ENCODE assay signal across 8 cellular contexts in genomic region chr7:53350241-53350640, GRCh38.
DNase-seq lines count a peak whose midpoint lies in the region; ATAC-seq and TF ChIP-seq lines count a peak whose summit lies in the region.

No MANE protein-coding gene starts in this region.

- H3K4me3 ChIP-seq in smooth muscle cell, result no peak overlapping the region

- no peaks in the 10 kb centered on the region for H4K20me1 ChIP-seq in smooth muscle cell (ENCODE audit: low read depth)

- peak; percentile 50 for DNase-seq in activated CD8-positive, alpha-beta memory T cell treated with anti-CD3 and anti-CD28 coated beads, Interleukin-2, amount 50 U/mL, for 48 hours
- no peak for DNase-seq in activated CD8-positive, alpha-beta memory T cell treated with anti-CD3 and anti-CD28 coated beads, Interleukin-2, amount 50 U/mL, for 4 hours
- DNase-seq in NCI-H1694 treated with DMSO at 0.1 percent for 48 hours (lab: John Stamatoyannopoulos, UW) (peak; percentile 5), ecto neural progenitor cell (ENCODE audit: low spot score) (peak; percentile 72), smooth muscle cell (lab: John Stamatoyannopoulos, UW; ENCODE audit: unreplicated experiment) (no peak), dermis blood vessel endothelial cell (no peak)

- H3K79me2 ChIP-seq in smooth muscle cell (ENCODE audit: low read depth), result no peaks in the 10 kb centered on the region

- no peak overlapping the region for H3K9ac ChIP-seq in smooth muscle cell (ENCODE audit: low read depth)

- H3K4me1 ChIP-seq in smooth muscle cell (ENCODE audit: low read depth), result no peaks in the 10 kb centered on the region

- H3F3A ChIP-seq in smooth muscle cell (ENCODE audit: low read depth), result no peaks in the 10 kb centered on the region

- TF ChIP-seq CTCF in smooth muscle cell (IDR thresholded peaks at IDR 0.05; ENCODE audit: borderline replicate concordance, insufficient read depth, poor library complexity, severe bottlenecking), result peak; percentile 48

- H2AFZ ChIP-seq in smooth muscle cell (ENCODE audit: low read depth), result no peak overlapping the region

- no peak for ATAC-seq in HG03432 (IDR thresholded peaks at IDR 0.05; ENCODE audit: unreplicated experiment)
- ATAC-seq in activated CD4-positive, CD25-positive, alpha-beta regulatory T cell treated with anti-CD3 and anti-CD28 coated beads, Interleukin-2, amount 50 U/mL, for 24 hours, result no peak

- H3K27ac ChIP-seq in smooth muscle cell (ENCODE audit: low read depth), result no peak overlapping the region

- H3K36me3 ChIP-seq in smooth muscle cell (ENCODE audit: low read depth), result no peaks in the 10 kb centered on the region

- H3K4me2 ChIP-seq in smooth muscle cell, result no peak overlapping the region

- no peaks in the 10 kb centered on the region for H3K27me3 ChIP-seq in smooth muscle cell (ENCODE audit: low read depth)

- no peaks in the 10 kb centered on the region for H3K9me3 ChIP-seq in smooth muscle cell (replicated peaks; ENCODE audit: low read depth)

- WGBS in smooth muscle cell (ENCODE audit: low lambda C conversion rate), result 33% methylated on average over 2 of the region's 2 CpGs

Comparison
In these comparisons a context has a peak if more than half of its experiments do, and no peak if none do; other contexts are left out.
1. DNase-seq: peak in activated CD8-positive, alpha-beta memory T cell treated with anti-CD3 and anti-CD28 coated beads, Interleukin-2, amount 50 U/mL, for 48 hours (single experiment), NCI-H1694 treated with DMSO at 0.1 percent for 48 hours (single experiment) and ecto neural progenitor cell (single experiment); none in activated CD8-positive, alpha-beta memory T cell treated with anti-CD3 and anti-CD28 coated beads, Interleukin-2, amount 50 U/mL, for 4 hours (single experiment), smooth muscle cell (single experiment) and dermis blood vessel endothelial cell (single experiment).